19 cellular contexts compared by ENCODE assay signal in the genomic region with DNA sequence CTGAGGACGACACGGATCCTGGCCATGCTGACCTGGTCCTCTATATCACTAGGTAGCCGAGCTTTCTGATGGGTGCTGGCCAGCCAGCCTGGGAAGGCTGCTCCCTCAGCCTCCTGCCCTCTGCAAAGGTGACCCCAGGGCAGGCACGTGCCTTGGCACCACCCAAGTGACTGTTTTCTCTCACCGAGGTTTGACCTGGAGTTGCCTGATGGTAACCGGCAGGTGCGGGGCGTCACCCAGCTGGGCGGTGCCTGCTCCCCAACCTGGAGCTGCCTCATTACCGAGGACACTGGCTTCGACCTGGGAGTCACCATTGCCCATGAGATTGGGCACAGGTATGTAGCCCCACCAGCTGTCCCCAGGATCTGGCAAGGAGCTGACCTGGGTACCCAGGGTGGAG. TPM values are rescaled to one million over a fixed set of nuclear protein-coding genes. Genes with fewer than 3 reads are reported as not detected.
"Had no signal": no experiment of that assay in that cellular context is flagged by ENCODE, and none has a peak within 500 bp of the region (broad histone marks: within the 10 kb centered on the region; RNA-seq: fewer than 3 reads in every experiment).

No MANE protein-coding gene starts in this region.

- H3K36me3 ChIP-seq: lower lobe of right lung, right atrium auricular region, suprapubic skin, thyroid gland, upper lobe of left lung, vagina had no signal

- H3K4me3 Mint-ChIP-seq: dendritic cell treated with granulocyte-macrophage colony-stimulating factor and Interleukin-4, amounts not matched to agents 40 ng/mL and 50 ng/mL, for 4 days; effector memory CD8-positive, alpha-beta T cell; immature natural killer cell; memory B cell; nephron had no signal

- H3K4me3 ChIP-seq: left ventricle myocardium inferior, lower lobe of right lung, right atrium auricular region, smooth muscle cell, suprapubic skin, thyroid gland, upper lobe of left lung, vagina had no signal

- H3K9me3 ChIP-seq: left ventricle myocardium inferior, lower lobe of right lung, right atrium auricular region, suprapubic skin, thyroid gland, upper lobe of left lung, vagina had no signal

- ATAC-seq: effector memory CD8-positive, alpha-beta T cell; foreskin keratinocyte; lower lobe of right lung had no signal

- DNase-seq: effector memory CD8-positive, alpha-beta T cell; foreskin keratinocyte; immature natural killer cell; left ventricle myocardium inferior; lower lobe of right lung; midbrain; naive B cell; stimulated activated CD4-positive, alpha-beta T cell treated with anti-CD3 and anti-CD28 coated beads, Interleukin-2, amount 100 ng/mL, for 48 hours; stimulated activated naive CD4-positive, alpha-beta T cell treated with Interleukin-2 at 50 U/mL for 16 hours; thyroid gland; upper lobe of left lung had no signal

- H3K9me3 Mint-ChIP-seq: dendritic cell treated with granulocyte-macrophage colony-stimulating factor and Interleukin-4, amounts not matched to agents 40 ng/mL and 50 ng/mL, for 4 days; effector memory CD8-positive, alpha-beta T cell; immature natural killer cell; memory B cell; naive B cell; nephron had no signal

- H3K4me1 ChIP-seq: foreskin keratinocyte, lower lobe of right lung had no signal

- H3K27ac Mint-ChIP-seq: dendritic cell treated with granulocyte-macrophage colony-stimulating factor and Interleukin-4, amounts not matched to agents 40 ng/mL and 50 ng/mL, for 4 days; effector memory CD8-positive, alpha-beta T cell; immature natural killer cell; memory B cell; naive B cell; nephron had no signal

- H3K27me3 ChIP-seq: thyroid gland, vagina had no signal

- H3K27ac ChIP-seq: foreskin keratinocyte, left ventricle myocardium inferior, lower lobe of right lung, right atrium auricular region, suprapubic skin, thyroid gland, upper lobe of left lung, vagina had no signal

- H3K36me3 Mint-ChIP-seq: immature natural killer cell, memory B cell, naive B cell had no signal

- H3K4me2 ChIP-seq: smooth muscle cell had no signal

RNA-seq across cellular contexts. Expression of gene STKLD1, which starts 49.8 kb away (rescaled TPM):
- total RNA-seq: left ventricle myocardium inferior, omental fat pad, vagina had no signal
